Comparison of ENCODE assay signal across 28 cellular contexts in genomic region chr21:44291078-44291935, GRCh38. TPM values are rescaled to one million over a fixed set of nuclear protein-coding genes. Genes with fewer than 3 reads are reported as not detected.
DNase-seq lines count a peak whose midpoint lies in the region; ATAC-seq and TF ChIP-seq lines count a peak whose summit lies in the region.
"Had no signal": no experiment of that assay in that cellular context is flagged by ENCODE, and none has a peak within 500 bp of the region (broad histone marks: within the 10 kb centered on the region; RNA-seq: fewer than 3 reads in every experiment).

No MANE protein-coding gene starts in this region.

- H3K36me3 Mint-ChIP-seq in glutamatergic neuron (ENCODE audit: unreplicated experiment), result no peaks in the 10 kb centered on the region
- no peaks in the 10 kb centered on the region for H3K36me3 Mint-ChIP-seq in stimulated activated effector memory CD8-positive, alpha-beta T cell treated with anti-CD3 and anti-CD28 coated beads, Interleukin-12 subunit alpha, Interleukin-12 subunit beta, amount 100 ng/mL, for 72 hours
- H3K36me3 Mint-ChIP-seq: CD8-positive, alpha-beta memory T cell had no signal

- H3K27ac ChIP-seq in left ventricle myocardium inferior (replicated peaks), result no peak overlapping the region
- H3K27ac ChIP-seq in WERI-Rb-1, result no peak overlapping the region
- H3K27ac ChIP-seq: Peyer's patch, SK-N-MC had no signal

- H3K36me3 ChIP-seq in left ventricle myocardium inferior (no peaks in the 10 kb centered on the region), WERI-Rb-1 (no peaks in the 10 kb centered on the region)
- H3K36me3 ChIP-seq: MG63, Peyer's patch had no signal

- H3K4me3 ChIP-seq in left ventricle myocardium inferior, result no peak overlapping the region
- H3K4me3 ChIP-seq in WERI-Rb-1 (ENCODE audit: low read depth, low read length), result no peak overlapping the region
- H3K4me3 ChIP-seq: MG63, Peyer's patch, SK-N-MC had no signal

- peaks cover 2% of the 10 kb centered on the region for H3K4me1 Mint-ChIP-seq in glutamatergic neuron (ENCODE audit: low read depth, unreplicated experiment)
- H3K4me1 Mint-ChIP-seq in stimulated activated effector memory CD8-positive, alpha-beta T cell treated with anti-CD3 and anti-CD28 coated beads, Interleukin-12 subunit alpha, Interleukin-12 subunit beta, amount 100 ng/mL, for 72 hours, result peaks cover 9% of the 10 kb centered on the region

- DNase-seq in Right ventricle myocardium inferior (ENCODE audit: missing footprints), result peak; percentile 67
- no peak for DNase-seq in left ventricle myocardium inferior
- peak; percentile 86 for DNase-seq in COLO668 (lab: John Stamatoyannopoulos, UW; ENCODE audit: unreplicated experiment)
- peak; percentile 19 for DNase-seq in glutamatergic neuron
- DNase-seq in stimulated activated effector memory CD8-positive, alpha-beta T cell treated with anti-CD3 and anti-CD28 coated beads, Interleukin-12 subunit alpha, Interleukin-12 subunit beta, amount 100 ng/mL, for 72 hours (ENCODE audit: low spot score in 2 of 2), result no peak
- DNase-seq in WERI-Rb-1, result no peak
- DNase-seq in DMS79 treated with DMSO at 0.1 percent for 48 hours (lab: John Stamatoyannopoulos, UW), result no peak
- no peak for DNase-seq in GM13977 (ENCODE audit: low spot score)
- DNase-seq: AML-193, C1 segment of cervical spinal cord, Calu3, HCEC 1CT, IMR-90, KG1, MG63, NCI-H1417, NCI-H1694, NCI-H2029 treated with DMSO at 0.1 percent for 48 hours, NCI-H446 treated with DMSO at 0.1 percent for 48 hours, NCI-H526 treated with DMSO at 0.1 percent for 48 hours, OCI-M1, Peyer's patch, SIG-M5 had no signal

- H3K9me3 Mint-ChIP-seq in glutamatergic neuron (ENCODE audit: unreplicated experiment), result peaks cover 2% of the 10 kb centered on the region
- H3K9me3 Mint-ChIP-seq in stimulated activated effector memory CD8-positive, alpha-beta T cell treated with anti-CD3 and anti-CD28 coated beads, Interleukin-12 subunit alpha, Interleukin-12 subunit beta, amount 100 ng/mL, for 72 hours, result no peaks in the 10 kb centered on the region
- H3K9me3 Mint-ChIP-seq: CD8-positive, alpha-beta memory T cell had no signal

- TF ChIP-seq CTCF in left ventricle myocardium inferior (IDR thresholded peaks at IDR 0.05; ENCODE audit: borderline replicate concordance) (no peak), glutamatergic neuron (IDR thresholded peaks at IDR 0.05; ENCODE audit: partially characterized antibody, unreplicated experiment) (no peak), WERI-Rb-1 (IDR thresholded peaks at IDR 0.05; ENCODE audit: low read depth, low read length) (no peak), GM13977 (IDR thresholded peaks at IDR 0.05; ENCODE audit: extremely low read depth, insufficient read depth, missing control alignments) (no peak)

- H3K27me3 ChIP-seq in left ventricle myocardium inferior (ENCODE audit: low read depth) (peaks cover 23% of the 10 kb centered on the region), WERI-Rb-1 (ENCODE audit: insufficient read depth, low read depth, severe bottlenecking) (no peaks in the 10 kb centered on the region)
- H3K27me3 ChIP-seq: MG63, Peyer's patch had no signal

- intact Hi-C loops in Right ventricle myocardium inferior (cut with DNase I) (no loop called here), left ventricle myocardium inferior (cut with micrococcal nuclease) (no loop called here)

- peaks cover 21% of the 10 kb centered on the region for H3K4me1 ChIP-seq in left ventricle myocardium inferior

- H3K27ac Mint-ChIP-seq in glutamatergic neuron (ENCODE audit: unreplicated experiment), result no peak overlapping the region
- peak overlapping the region; percentile 86 for H3K27ac Mint-ChIP-seq in stimulated activated effector memory CD8-positive, alpha-beta T cell treated with anti-CD3 and anti-CD28 coated beads, Interleukin-12 subunit alpha, Interleukin-12 subunit beta, amount 100 ng/mL, for 72 hours

- no peak overlapping the region for H3K4me3 Mint-ChIP-seq in glutamatergic neuron (ENCODE audit: unreplicated experiment)
- no peak overlapping the region for H3K4me3 Mint-ChIP-seq in stimulated activated effector memory CD8-positive, alpha-beta T cell treated with anti-CD3 and anti-CD28 coated beads, Interleukin-12 subunit alpha, Interleukin-12 subunit beta, amount 100 ng/mL, for 72 hours

- no peaks in the 10 kb centered on the region for H3K9me3 ChIP-seq in left ventricle myocardium inferior (replicated peaks)
- H3K9me3 ChIP-seq in WERI-Rb-1 (ENCODE audit: severe bottlenecking), result no peaks in the 10 kb centered on the region
- H3K9me3 ChIP-seq: MG63, Peyer's patch had no signal

- in situ Hi-C loops in GM13977 (cut with MboI; ENCODE audit: low pct_unique_long_range_greater_than_20kb, low sequenced_read_pairs, unreplicated experiment), result loop anchor here (25.0 kb wide), 1 partner anchor 204 kb away; no protein-coding TSS in a partner anchor

- H3K27me3 Mint-ChIP-seq in glutamatergic neuron (ENCODE audit: unreplicated experiment), result no peaks in the 10 kb centered on the region

- no peak for ATAC-seq in Right ventricle myocardium inferior
- no peak for ATAC-seq in stimulated activated effector memory CD8-positive, alpha-beta T cell treated with anti-CD3 and anti-CD28 coated beads, Interleukin-12 subunit alpha, Interleukin-12 subunit beta, amount 100 ng/mL, for 72 hours

RNA-seq across cellular contexts. Expression of gene AIRE, which starts 5.6 kb away (rescaled TPM):
- total RNA-seq in Right ventricle myocardium inferior (not detected), left ventricle myocardium inferior (not detected), glutamatergic neuron (ENCODE audit: unreplicated experiment) (not detected)
- total RNA-seq: Calu3; CD8-positive, alpha-beta memory T cell; Daoy; H1; IMR-90 had no signal

RNA-seq across cellular contexts. Expression of gene PFKL, which starts 8.5 kb away (rescaled TPM):
- 52.5 TPM for total RNA-seq in Right ventricle myocardium inferior
- 47.7 TPM for total RNA-seq in left ventricle myocardium inferior
- total RNA-seq in glutamatergic neuron (ENCODE audit: unreplicated experiment), result 48.6 TPM

RNA-seq across cellular contexts. Expression of gene DNMT3L, which starts 29.6 kb away (rescaled TPM):
- total RNA-seq in Right ventricle myocardium inferior (not detected), left ventricle myocardium inferior (not detected), glutamatergic neuron (ENCODE audit: unreplicated experiment) (not detected)
- total RNA-seq: Calu3; CD8-positive, alpha-beta memory T cell; Daoy; H1; IMR-90; Peyer's patch had no signal

RNA-seq across cellular contexts. Expression of gene CFAP410, which starts 47.9 kb away (rescaled TPM):
- 16.8 TPM for total RNA-seq in Right ventricle myocardium inferior
- 12.0 TPM for total RNA-seq in left ventricle myocardium inferior
- total RNA-seq in glutamatergic neuron (ENCODE audit: unreplicated experiment), result 20.6 TPM

RNA-seq across cellular contexts. Expression of gene ICOSLG, which starts 50.6 kb away (rescaled TPM):
- total RNA-seq in Right ventricle myocardium inferior (4.9 TPM), left ventricle myocardium inferior (4.7 TPM), glutamatergic neuron (ENCODE audit: unreplicated experiment) (0.37 TPM)
- total RNA-seq: G401 had no signal

Comparison
In these comparisons a context has a peak if more than half of its experiments do, and no peak if none do; other contexts are left out.
1. DNase-seq: peak in Right ventricle myocardium inferior (single experiment), COLO668 (single experiment) and glutamatergic neuron (single experiment); none in left ventricle myocardium inferior (single experiment), stimulated activated effector memory CD8-positive, alpha-beta T cell treated with anti-CD3 and anti-CD28 coated beads, Interleukin-12 subunit alpha, Interleukin-12 subunit beta, amount 100 ng/mL, for 72 hours (0 of 2), WERI-Rb-1 (single experiment), DMS79 treated with DMSO at 0.1 percent for 48 hours (single experiment) and GM13977 (single experiment).